3 cellular contexts compared by ENCODE assay signal in genomic region chr5:147803151-147803550, GRCh38. TPM values are rescaled to one million over a fixed set of nuclear protein-coding genes. Genes with fewer than 3 reads are reported as not detected.
"Had no signal": no experiment of that assay in that cellular context is flagged by ENCODE, and none has a peak within 500 bp of the region (broad histone marks: within the 10 kb centered on the region; RNA-seq: fewer than 3 reads in every experiment).

No MANE protein-coding gene starts in this region.

RNA-seq across cellular contexts. Expression of gene SPINK1, which starts 28.3 kb away (rescaled TPM):
- total RNA-seq: NCI-H460, OCI-LY7, PC-3 had no signal
